In the genomic region with DNA sequence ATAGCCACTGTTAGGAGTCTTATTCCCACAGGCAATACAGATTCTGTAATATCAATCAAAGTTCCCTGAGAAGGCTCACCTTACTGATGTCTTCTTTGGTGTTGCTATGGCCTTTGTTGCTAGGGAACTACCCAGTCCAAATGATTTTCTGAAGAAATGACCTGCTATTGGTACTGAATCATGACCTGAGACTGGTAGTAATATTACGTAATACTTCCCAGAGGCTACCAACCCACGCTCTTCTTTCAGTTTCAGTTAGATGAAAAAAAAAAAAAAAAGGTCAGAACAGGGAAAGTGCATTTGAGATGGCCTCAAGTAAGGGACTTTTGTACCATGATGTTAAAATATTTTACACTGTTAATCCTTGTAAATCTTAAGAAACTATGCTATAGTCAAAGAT, we compare ENCODE assay signal across 13 cellular contexts.
DNase-seq lines count a peak whose midpoint lies in the region; ATAC-seq and TF ChIP-seq lines count a peak whose summit lies in the region.
"Had no signal": no experiment of that assay in that cellular context is flagged by ENCODE, and none has a peak within 500 bp of the region (broad histone marks: within the 10 kb centered on the region; RNA-seq: fewer than 3 reads in every experiment).

No MANE protein-coding gene starts in this region.

- no peaks in the 10 kb centered on the region for H3K9me2 ChIP-seq in Karpas-422 (replicated peaks; ENCODE audit: insufficient read depth, low read length)

- no CpG with 5 or more reads among the region's 2 CpGs for WGBS in IMR-90 (ENCODE audit: extremely low coverage in 2 of 2, insufficient read length in 1 of 2), 2 experiments
- 81 to 84% methylated on average over 2 of the region's 2 CpGs for WGBS in heart right ventricle, 2 donors

- no TSS peak for BruUV-seq in IMR-90 (replicated peaks; lab: Mats Ljungman, UMichigan)

- H3K9me3 ChIP-seq in IMR-90 (ENCODE audit: control insufficient read depth, insufficient read depth, low read length), result 0 out of 2 replicates have a peak, but pooled peaks cover 2% of the 10 kb centered on the region
- H3K9me3 ChIP-seq in heart right ventricle, result no peaks in the 10 kb centered on the region
- H3K9me3 ChIP-seq in Karpas-422 (ENCODE audit: low read length), result no peaks in the 10 kb centered on the region; the same call in 1 of the 2 replicates
- H3K9me3 ChIP-seq: stomach had no signal

- H3K79me2 ChIP-seq in Karpas-422 (ENCODE audit: low read length), result no peaks in the 10 kb centered on the region

- no peak overlapping the region for H4K91ac ChIP-seq in IMR-90 (ENCODE audit: insufficient read depth, low read depth, low read length)

- H3K27me3 ChIP-seq in IMR-90 (ENCODE audit: control insufficient read depth, insufficient read depth, low read length) (no peaks in the 10 kb centered on the region), heart right ventricle (no peaks in the 10 kb centered on the region), Karpas-422 (ENCODE audit: low read length) (no peaks in the 10 kb centered on the region)
- H3K27me3 ChIP-seq: stomach had no signal

- no peaks in the 10 kb centered on the region for H3K9me1 ChIP-seq in IMR-90 (ENCODE audit: insufficient read depth, low read length)

- peak; percentile 87 for ATAC-seq in GM18502 (IDR thresholded peaks at IDR 0.05; ENCODE audit: poor library complexity, unreplicated experiment)
- peak; percentile 98 for ATAC-seq in HG02610 (IDR thresholded peaks at IDR 0.05; ENCODE audit: unreplicated experiment)
- no peak for ATAC-seq in IMR-90 (ENCODE audit: low read depth)
- ATAC-seq in heart right ventricle, result peak in 7 of 8 donors; percentile 52 to 73 (median 62)
- ATAC-seq in HG03439 (IDR thresholded peaks at IDR 0.05; ENCODE audit: unreplicated experiment), result no peak

- H4K8ac ChIP-seq in IMR-90 (ENCODE audit: low read depth in 2 of 2, low read length in 2 of 2), result no peak overlapping the region

- H3K27ac ChIP-seq in IMR-90 (ENCODE audit: insufficient read depth, low read length), result no peak overlapping the region
- H3K27ac ChIP-seq in heart right ventricle, result peak overlapping the region in 3 of 10 donors; percentile 3 to 37 (median 30)
- no peak overlapping the region for H3K27ac ChIP-seq in Karpas-422 (ENCODE audit: low read length)
- H3K27ac ChIP-seq: skin epidermis, stomach, VCaP had no signal

- no peak overlapping the region for H2BK120ac ChIP-seq in IMR-90 (ENCODE audit: low read depth, low read length)

- no peaks in the 10 kb centered on the region for H3K79me1 ChIP-seq in IMR-90 (ENCODE audit: low read depth in 1 of 2, low read length in 2 of 2)

- H4K5ac ChIP-seq in IMR-90 (ENCODE audit: low read depth, low read length), result no peak overlapping the region

- TF ChIP-seq RAD21 in IMR-90 (IDR thresholded peaks at IDR 0.05; ENCODE audit: low read length), result no peak

- no peaks in the 10 kb centered on the region for H3K4me1 ChIP-seq in IMR-90 (ENCODE audit: control insufficient read depth, insufficient read depth, low read length)
- no peaks in the 10 kb centered on the region for H3K4me1 ChIP-seq in heart right ventricle
- H3K4me1 ChIP-seq in Karpas-422 (ENCODE audit: low read length), result no peaks in the 10 kb centered on the region
- H3K4me1 ChIP-seq: stomach had no signal

- H3K4ac ChIP-seq in IMR-90 (ENCODE audit: low read depth, low read length), result no peak overlapping the region

- no peak overlapping the region for H3K14ac ChIP-seq in IMR-90 (replicated peaks; ENCODE audit: low read depth, low read length)

- H4K20me1 ChIP-seq in IMR-90 (ENCODE audit: insufficient read depth, low read length) (no peaks in the 10 kb centered on the region), Karpas-422 (ENCODE audit: insufficient read depth, low read depth, low read length) (no peaks in the 10 kb centered on the region)

- H3K4me3 ChIP-seq in IMR-90 (ENCODE audit: insufficient read depth, low read depth, low read length), result no peak overlapping the region
- peak overlapping the region in 4 of 10 donors; percentile 19 to 32 (median 30) for H3K4me3 ChIP-seq in heart right ventricle
- H3K4me3 ChIP-seq in Karpas-422 (ENCODE audit: low read length), result no peak overlapping the region
- H3K4me3 ChIP-seq: skin epidermis, stomach had no signal

- no peak overlapping the region for H3K23ac ChIP-seq in IMR-90 (ENCODE audit: low read depth, low read length)

- no peak overlapping the region for H2AK5ac ChIP-seq in IMR-90 (ENCODE audit: low read depth, low read length)

- H3K36me3 ChIP-seq in IMR-90 (ENCODE audit: control insufficient read depth, insufficient read depth, low read length) (no peaks in the 10 kb centered on the region), heart right ventricle (no peaks in the 10 kb centered on the region), Karpas-422 (ENCODE audit: insufficient read depth, low read length) (no peaks in the 10 kb centered on the region)
- H3K36me3 ChIP-seq: stomach had no signal

- H2AK9ac ChIP-seq in IMR-90 (replicated peaks; ENCODE audit: low read depth, low read length, poor library complexity), result no peak overlapping the region

- no peak overlapping the region for H2BK20ac ChIP-seq in IMR-90 (ENCODE audit: low read depth, low read length)

- CTCF ChIA-PET in IMR-90 (lab: Yijun Ruan, JAX), result no interaction called here

- in situ Hi-C loops in IMR-90 (cut with MboI; ENCODE audit: low sequenced_read_pairs), result no loop called here

- no peak for TF ChIP-seq POLR2A in IMR-90 (IDR thresholded peaks at IDR 0.05; ENCODE audit: low read depth, low read length)

- H2AFZ ChIP-seq in IMR-90 (replicated peaks; ENCODE audit: low read length, poor library complexity) (no peak overlapping the region), Karpas-422 (ENCODE audit: low read length) (no peak overlapping the region)

- no peak overlapping the region for H3K18ac ChIP-seq in IMR-90 (ENCODE audit: low read depth, low read length)

- H3K56ac ChIP-seq in IMR-90 (ENCODE audit: extremely low read depth, insufficient read depth, low read length), result no peak overlapping the region

- TF ChIP-seq CTCF in IMR-90 (conservative IDR thresholded peaks at IDR 0.05; ENCODE audit: low read depth, low read length), result no peak
- TF ChIP-seq CTCF in heart right ventricle (IDR thresholded peaks at IDR 0.05), result no peak

- H2BK5ac ChIP-seq in IMR-90 (ENCODE audit: low read depth, low read length, poor library complexity, severe bottlenecking), result no peak overlapping the region

- intact Hi-C loops in IMR-90 (cut with micrococcal nuclease), result no loop called here
- intact Hi-C loops in heart right ventricle (cut with DNase I), result no loop called here

- no peak for DNase-seq in IMR-90
- no peak for DNase-seq in heart right ventricle
- no peak for DNase-seq in SW480 (ENCODE audit: low spot score)
- DNase-seq in stimulated activated CD4-positive, alpha-beta T cell treated with anti-CD3 and anti-CD28 coated beads, Interleukin-4, amount 100 ng/mL, for 1 hour, result no peak
- DNase-seq in Karpas-422, result no peak
- DNase-seq: DMS153, NCI-H748 treated with DMSO at 0.1 percent for 48 hours, stomach had no signal

- POLR2A ChIA-PET in IMR-90 (lab: Charles Lee; ENCODE audit: unreplicated experiment), result no interaction called here

- H2BK15ac ChIP-seq in IMR-90 (ENCODE audit: low read depth, low read length), result no peak overlapping the region

- no peak overlapping the region for H3K9ac ChIP-seq in IMR-90 (ENCODE audit: low read depth, low read length)
- no peak overlapping the region for H3K9ac ChIP-seq in Karpas-422 (ENCODE audit: low read length)

- dilution Hi-C loops in IMR-90 (cut with HindIII; ENCODE audit: low sequenced_read_pairs, unreplicated experiment), result no loop called here

- H3K4me2 ChIP-seq in IMR-90 (ENCODE audit: low read depth, low read length) (no peak overlapping the region), Karpas-422 (ENCODE audit: low read depth, low read length, poor library complexity, severe bottlenecking) (no peak overlapping the region)

TF ChIP-seq in IMR-90, 13 proteins besides CTCF, POLR2A, EP300 and RAD21:
- TF ChIP-seq CEBPB (IDR thresholded peaks at IDR 0.05; ENCODE audit: low read depth, low read length) (peak; percentile 82), RCOR1 (IDR thresholded peaks at IDR 0.05; ENCODE audit: insufficient replicate concordance, low read length) (no peak)

Comparison
In these comparisons a context has a peak if more than half of its experiments do, and no peak if none do; other contexts are left out.
1. ATAC-seq: peak in GM18502 (single experiment), HG02610 (single experiment) and heart right ventricle (7 of 8); none in IMR-90 (single experiment) and HG03439 (single experiment).